ENCODE assay signal across 8 cellular contexts in the genomic region with DNA sequence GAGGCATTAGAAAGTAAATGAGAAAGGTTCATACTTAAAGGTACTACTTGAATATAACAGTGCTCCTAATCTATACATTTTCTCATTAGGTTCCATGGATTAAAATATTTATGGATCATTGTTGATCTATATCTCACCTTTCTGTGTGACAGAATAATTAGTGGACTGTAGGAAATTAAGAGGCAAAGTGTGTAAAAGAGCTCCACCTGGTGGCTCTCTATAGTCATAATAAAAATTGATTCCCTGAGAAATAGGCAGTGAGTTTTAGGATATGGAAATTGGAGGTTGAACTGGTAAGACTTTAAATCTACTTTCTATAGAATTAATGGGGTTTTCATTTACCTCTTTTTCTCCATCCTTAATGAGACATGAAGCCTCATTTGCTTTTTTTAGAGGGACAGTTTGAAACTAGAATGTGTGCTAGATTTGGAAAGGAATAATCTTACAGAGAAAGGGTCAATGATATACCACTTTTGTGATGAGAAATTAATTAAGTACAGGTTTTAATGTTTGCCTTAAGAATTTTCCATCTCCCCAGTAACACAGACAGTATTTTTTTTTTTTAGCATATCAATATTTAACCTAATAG. TPM values are rescaled to one million over a fixed set of nuclear protein-coding genes. Genes with fewer than 3 reads are reported as not detected.
DNase-seq lines count a peak whose midpoint lies in the region; ATAC-seq and TF ChIP-seq lines count a peak whose summit lies in the region.

No MANE protein-coding gene starts in this region.

- CTCF ChIA-PET in activated CD4-positive, alpha-beta memory T cell treated with anti-CD3 and anti-CD28 coated beads, Interleukin-2, amount 10 ng/mL, durations not matched to agents 7 days and 5 days (lab: Charles Lee) = interaction anchor here (0.6 to 5.3 kb wide), 9 partner anchors 9 to 315 kb away, joined by 3 to 41 read pairs (median 7); a partner anchor contains a TSS

- intact Hi-C loops in left colon (cut with DNase I, micrococcal nuclease) = no loop called here

- no peaks in the 10 kb centered on the region for H3K27me3 Mint-ChIP-seq in activated CD4-positive, alpha-beta memory T cell treated with anti-CD3 and anti-CD28 coated beads, Interleukin-2, amount 10 ng/mL, durations not matched to agents 7 days and 5 days

- H3K36me3 Mint-ChIP-seq in activated CD4-positive, alpha-beta memory T cell treated with anti-CD3 and anti-CD28 coated beads, Interleukin-2, amount 10 ng/mL, durations not matched to agents 7 days and 5 days (ENCODE audit: low read depth) = peaks cover 53% of the 10 kb centered on the region

- H3K4me3 Mint-ChIP-seq in activated CD4-positive, alpha-beta memory T cell treated with anti-CD3 and anti-CD28 coated beads, Interleukin-2, amount 10 ng/mL, durations not matched to agents 7 days and 5 days = no peak overlapping the region

- DNase-seq in AML-193 (lab: John Stamatoyannopoulos, UW) (peak; percentile 38 to 55), KBM-7 (peak; percentile 71), left colon (no peak), 8988T (no peak), D341Med (ENCODE audit: low spot score) (no peak)
- DNase-seq in activated CD4-positive, alpha-beta memory T cell treated with anti-CD3 and anti-CD28 coated beads, Interleukin-2, amount 10 ng/mL, durations not matched to agents 7 days and 5 days = no peak

- POLR2A ChIA-PET in activated CD4-positive, alpha-beta memory T cell treated with anti-CD3 and anti-CD28 coated beads, Interleukin-2, amount 10 ng/mL, durations not matched to agents 7 days and 5 days (lab: Charles Lee) = interaction anchor here (2.8 kb wide), 1 partner anchor 11 kb away, joined by 13 read pairs; a partner anchor contains a TSS

- peak overlapping the region; percentile 37 for H3K27ac Mint-ChIP-seq in activated CD4-positive, alpha-beta memory T cell treated with anti-CD3 and anti-CD28 coated beads, Interleukin-2, amount 10 ng/mL, durations not matched to agents 7 days and 5 days

- H3K9me3 Mint-ChIP-seq in activated CD4-positive, alpha-beta memory T cell treated with anti-CD3 and anti-CD28 coated beads, Interleukin-2, amount 10 ng/mL, durations not matched to agents 7 days and 5 days = no peaks in the 10 kb centered on the region

- peaks cover 12% of the 10 kb centered on the region for H3K4me1 Mint-ChIP-seq in activated CD4-positive, alpha-beta memory T cell treated with anti-CD3 and anti-CD28 coated beads, Interleukin-2, amount 10 ng/mL, durations not matched to agents 7 days and 5 days

- TF ChIP-seq CTCF in GM12872 (IDR thresholded peaks at IDR 0.05; ENCODE audit: insufficient read depth, low read depth, low read length) = peak; percentile 58

- peak; percentile 56 for ATAC-seq in left colon
- ATAC-seq in GM21526 (IDR thresholded peaks at IDR 0.05; ENCODE audit: low FRiP score, unreplicated experiment) = no peak

- in situ Hi-C loops in KBM-7 (cut with MboI; ENCODE audit: low pct_unique_long_range_greater_than_20kb, low sequenced_read_pairs) = no loop called here

RNA-seq across cellular contexts. Expression of a gene that starts 11.8 kb away (rescaled TPM):
- total RNA-seq in activated CD4-positive, alpha-beta memory T cell treated with anti-CD3 and anti-CD28 coated beads, Interleukin-2, amount 10 ng/mL, durations not matched to agents 7 days and 5 days = 10 to 100 TPM; 21.3 to 24.4 TPM
- total RNA-seq in left colon = 10 to 100 TPM; 72.1 to 74.9 TPM

RNA-seq across cellular contexts. Expression of a gene that starts 17.2 kb away (rescaled TPM):
- total RNA-seq in activated CD4-positive, alpha-beta memory T cell treated with anti-CD3 and anti-CD28 coated beads, Interleukin-2, amount 10 ng/mL, durations not matched to agents 7 days and 5 days = 10 to 100 TPM; 75.5 to 79.8 TPM
- 10 to 100 TPM; 74.4 to 75.6 TPM for total RNA-seq in left colon

Comparison
In these comparisons a context has a peak if more than half of its experiments do, and no peak if none do; other contexts are left out.
1. DNase-seq: peak in AML-193 (2 of 2) and KBM-7 (single experiment); none in activated CD4-positive, alpha-beta memory T cell treated with anti-CD3 and anti-CD28 coated beads, Interleukin-2, amount 10 ng/mL, durations not matched to agents 7 days and 5 days (single experiment), left colon (0 of 2), 8988T (single experiment) and D341Med (single experiment).